Comparison of ENCODE assay signal across 1 cellular context in the genomic region with DNA sequence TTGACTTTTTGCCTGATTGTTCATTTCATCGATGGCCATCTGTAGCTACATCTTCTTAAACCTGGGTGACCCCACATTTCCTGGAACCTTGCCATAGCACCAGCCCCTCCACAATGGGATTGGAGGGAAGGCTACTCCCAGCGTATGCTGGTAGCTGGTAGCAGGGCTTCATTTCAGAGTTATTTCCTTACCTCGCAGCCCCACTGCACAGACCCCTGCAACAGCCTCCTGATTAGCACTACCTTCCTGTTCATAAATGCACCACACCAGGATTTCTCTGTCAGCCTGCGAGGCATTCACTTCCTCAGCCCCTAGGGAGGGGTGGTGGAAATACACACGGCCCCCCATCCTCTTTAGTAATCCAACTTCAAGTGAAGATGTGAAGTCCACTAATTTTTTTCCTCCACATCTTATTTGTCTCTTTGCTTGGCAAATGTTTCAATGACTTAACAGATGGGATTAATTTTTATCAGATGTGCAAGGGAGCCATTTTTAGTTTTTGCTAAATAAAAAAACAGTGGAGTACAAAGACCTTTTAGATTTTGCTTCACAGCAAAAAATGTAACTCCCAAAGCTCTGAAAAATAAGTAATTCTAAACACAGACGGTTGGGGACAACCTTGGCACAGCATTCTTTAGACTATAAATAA.
A peak's percentile ranks its signal among the peaks of the same experiment; 100 is the strongest.
TF ChIP-seq lines count a peak whose summit lies in the region.

No MANE protein-coding gene starts in this region.

TF ChIP-seq in K562, 482 proteins besides CTCF, POLR2A, EP300 and RAD21 (continued from another document):
- TF ChIP-seq ZBTB33 (CRISPR knock-in tag; IDR thresholded peaks at IDR 0.05) (no peak), ZNF174 (CRISPR knock-in tag; IDR thresholded peaks at IDR 0.05) (no peak), SIN3A (IDR thresholded peaks at IDR 0.05; ENCODE audit: borderline replicate concordance in 2 of 2, control insufficient read depth in 1 of 2, low read depth in 2 of 2, low read length in 2 of 2) (no peak), ELK3 (CRISPR knock-in tag; IDR thresholded peaks at IDR 0.05) (no peak), ZNF696 (CRISPR knock-in tag; conservative IDR thresholded peaks at IDR 0.05) (no peak), ADNP (tag; IDR thresholded peaks at IDR 0.05) (no peak), CBFA2T3 (IDR thresholded peaks at IDR 0.05) (peak; percentile 64), TAF9B (IDR thresholded peaks at IDR 0.05; ENCODE audit: partially characterized antibody) (no peak), GTF2E2 (tag; IDR thresholded peaks at IDR 0.05) (no peak), SPI1 (IDR thresholded peaks at IDR 0.05; ENCODE audit: borderline replicate concordance, low read depth, low read length) (0 out of 2 replicates have a peak, but pooled peaks have one; percentile 8), ZNF133 (CRISPR knock-in tag; IDR thresholded peaks at IDR 0.05) (no peak), ZNF165 (CRISPR knock-in tag; IDR thresholded peaks at IDR 0.05; ENCODE audit: borderline replicate concordance) (no peak), MCM5 (IDR thresholded peaks at IDR 0.05; ENCODE audit: low read depth) (no peak), MYBL2 (IDR thresholded peaks at IDR 0.05; ENCODE audit: low read depth) (no peak), MYBL2 (CRISPR knock-in tag; IDR thresholded peaks at IDR 0.05; ENCODE audit: borderline replicate concordance) (no peak), ZC3H11A (IDR thresholded peaks at IDR 0.05; ENCODE audit: low read depth, low read length) (no peak), ZFP30 (CRISPR knock-in tag; IDR thresholded peaks at IDR 0.05; ENCODE audit: borderline replicate concordance) (no peak), TARDBP (IDR thresholded peaks at IDR 0.05) (no peak), ETS1 (conservative IDR thresholded peaks at IDR 0.05; ENCODE audit: control insufficient read depth, low read depth, low read length) (no peak), TCFL5 (CRISPR knock-in tag; conservative IDR thresholded peaks at IDR 0.05) (no peak), KLF1 (tag; IDR thresholded peaks at IDR 0.05) (no peak), IRF1 (CRISPR knock-in tag; IDR thresholded peaks at IDR 0.05; ENCODE audit: borderline replicate concordance) (no peak), FOXP4 (CRISPR knock-in tag; IDR thresholded peaks at IDR 0.05; ENCODE audit: borderline replicate concordance) (no peak), ZSCAN32 (CRISPR knock-in tag; IDR thresholded peaks at IDR 0.05) (no peak), SIRT6 (IDR thresholded peaks at IDR 0.05; ENCODE audit: low read depth, low read length) (no peak), ARID1B (IDR thresholded peaks at IDR 0.05) (peak; percentile 23; the same call in 1 of the 2 replicates), SOX6 (IDR thresholded peaks at IDR 0.05) (no peak), FOXO4 (CRISPR knock-in tag; IDR thresholded peaks at IDR 0.05) (no peak), HOXB6 (CRISPR knock-in tag; IDR thresholded peaks at IDR 0.05; ENCODE audit: borderline replicate concordance) (no peak), SMC3 (conservative IDR thresholded peaks at IDR 0.05; ENCODE audit: insufficient read depth, low read depth, low read length) (no peak), NFIC (IDR thresholded peaks at IDR 0.05) (peak; percentile 43; the same call in 1 of the 2 replicates), TAF1 (IDR thresholded peaks at IDR 0.05; ENCODE audit: control insufficient read depth, extremely low read depth, insufficient read depth, low read length, severe bottlenecking) (no peak), ZNF384 (IDR thresholded peaks at IDR 0.05; ENCODE audit: low read depth, low read length) (no peak)
